Comparison of ENCODE assay signal across 14 cellular contexts in the genomic region with DNA sequence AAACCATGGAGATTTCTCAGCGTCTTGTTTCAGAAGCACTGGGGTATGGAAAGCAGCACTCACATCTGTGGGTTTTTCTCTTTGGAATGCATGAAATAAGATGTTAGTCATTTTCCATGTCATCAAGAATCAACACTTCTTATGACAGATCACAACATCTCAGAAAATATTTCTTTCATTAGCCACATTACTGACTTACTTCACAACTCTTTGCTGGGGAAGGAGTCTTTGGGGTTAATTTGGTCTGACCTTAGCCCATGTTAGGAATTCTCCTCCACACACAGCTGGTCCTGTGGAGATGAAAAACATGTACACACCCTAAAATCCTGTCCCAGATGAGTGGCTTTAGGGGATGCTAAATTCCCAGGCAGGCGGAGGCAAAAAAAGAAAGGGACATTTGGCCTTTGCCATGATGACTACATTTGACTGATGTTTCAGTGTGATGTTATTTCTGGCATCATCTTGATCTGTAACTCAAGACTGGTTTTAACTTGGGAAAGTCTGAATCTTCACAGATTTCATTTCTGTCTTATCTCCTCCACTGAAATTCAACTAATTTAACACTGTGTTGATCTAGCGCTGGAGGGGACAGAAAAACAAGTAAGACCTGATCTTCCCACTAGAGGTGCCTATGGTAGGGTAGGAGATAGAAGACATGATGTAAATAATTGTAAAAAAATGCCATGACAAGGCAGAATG.
DNase-seq lines count a peak whose midpoint lies in the region; ATAC-seq and TF ChIP-seq lines count a peak whose summit lies in the region.
"Had no signal": no experiment of that assay in that cellular context is flagged by ENCODE, and none has a peak within 500 bp of the region (broad histone marks: within the 10 kb centered on the region; RNA-seq: fewer than 3 reads in every experiment).

No MANE protein-coding gene starts in this region.

- TF ChIP-seq CTCF in foreskin fibroblast (IDR thresholded peaks at IDR 0.05; ENCODE audit: low read depth, low read length) = no peak
- TF ChIP-seq CTCF in Caco-2 (IDR thresholded peaks at IDR 0.05; ENCODE audit: insufficient read depth in 1 of 2, low read depth in 1 of 2, low read length in 1 of 2, severe bottlenecking in 1 of 2, unreplicated experiment in 1 of 2) = no peak

- H3K27me3 ChIP-seq in adipocyte (replicated peaks; ENCODE audit: control insufficient read depth, insufficient read depth, low read length) (no peaks in the 10 kb centered on the region), Caco-2 (replicated peaks; ENCODE audit: control insufficient read depth, insufficient read depth, low read length) (no peaks in the 10 kb centered on the region; the same call in 1 of the 2 replicates)

- H3K36me3 ChIP-seq in adipocyte (ENCODE audit: control insufficient read depth, insufficient read depth, low read length, severe bottlenecking) (no peaks in the 10 kb centered on the region), Caco-2 (ENCODE audit: control insufficient read depth, insufficient read depth, low read length) (no peaks in the 10 kb centered on the region)

- ATAC-seq in sciatic nerve (peak; percentile 54), HG02981 (IDR thresholded peaks at IDR 0.05; ENCODE audit: unreplicated experiment) (no peak)
- ATAC-seq: esophagus mucosa; stimulated activated naive CD8-positive, alpha-beta T cell treated with anti-CD3 and anti-CD28 coated beads, Interleukin-15, amount 100 ng/mL, for 72 hours had no signal

- H3K9me3 ChIP-seq in adipocyte (ENCODE audit: control insufficient read depth, low read length) (no peaks in the 10 kb centered on the region), Caco-2 (no peaks in the 10 kb centered on the region)

- no peaks in the 10 kb centered on the region for H3K36me3 Mint-ChIP-seq in Caco-2 (ENCODE audit: insufficient read depth, unreplicated experiment)

- BruUV-seq in Caco-2 (replicated peaks; lab: Mats Ljungman, UMichigan) = no TSS peak

- peaks cover 8% of the 10 kb centered on the region for H3K27me3 Mint-ChIP-seq in Caco-2 (ENCODE audit: insufficient read depth, unreplicated experiment)
- H3K27me3 Mint-ChIP-seq: activated CD4-positive, alpha-beta T cell treated with anti-CD3 and anti-CD28 coated beads, Interleukin-2, amount 10 ng/mL, durations not matched to agents 7 days and 5 days; stimulated activated naive CD8-positive, alpha-beta T cell treated with anti-CD3 and anti-CD28 coated beads, Interleukin-15, amount 100 ng/mL, for 72 hours had no signal

- no peak overlapping the region for H3K4me3 Mint-ChIP-seq in Caco-2 (ENCODE audit: unreplicated experiment)
- H3K4me3 Mint-ChIP-seq: activated CD4-positive, alpha-beta T cell treated with anti-CD3 and anti-CD28 coated beads, Interleukin-2, amount 10 ng/mL, durations not matched to agents 7 days and 5 days; stimulated activated naive CD8-positive, alpha-beta T cell treated with anti-CD3 and anti-CD28 coated beads, Interleukin-15, amount 100 ng/mL, for 72 hours had no signal

- POLR2A ChIA-PET in Caco-2 (lab: Charles Lee) = no interaction called here

- intact Hi-C loops in sciatic nerve (cut with DNase I) = no loop called here
- intact Hi-C loops in Caco-2 (cut with micrococcal nuclease; ENCODE audit: unreplicated experiment) = loop anchor here (5.0 kb wide), 1 partner anchor 142 kb away; no protein-coding TSS in a partner anchor

- peak overlapping the region; percentile 10 for H3K4me3 ChIP-seq in adipocyte (ENCODE audit: low read length)
- H3K4me3 ChIP-seq in foreskin fibroblast (ENCODE audit: low read depth in 1 of 2, low read length in 2 of 2) = no peak overlapping the region
- no peak overlapping the region for H3K4me3 ChIP-seq in Caco-2 (ENCODE audit: low read depth, low read length)

- no peaks in the 10 kb centered on the region for H3K4me1 Mint-ChIP-seq in Caco-2 (ENCODE audit: low read depth, unreplicated experiment)
- H3K4me1 Mint-ChIP-seq: activated CD4-positive, alpha-beta T cell treated with anti-CD3 and anti-CD28 coated beads, Interleukin-2, amount 10 ng/mL, durations not matched to agents 7 days and 5 days; stimulated activated naive CD8-positive, alpha-beta T cell treated with anti-CD3 and anti-CD28 coated beads, Interleukin-15, amount 100 ng/mL, for 72 hours had no signal

- peaks cover 12% of the 10 kb centered on the region for H3K9me3 Mint-ChIP-seq in Caco-2 (ENCODE audit: unreplicated experiment)

- H3K27ac Mint-ChIP-seq in Caco-2 (ENCODE audit: unreplicated experiment) = no peak overlapping the region
- H3K27ac Mint-ChIP-seq: activated CD4-positive, alpha-beta T cell treated with anti-CD3 and anti-CD28 coated beads, Interleukin-2, amount 10 ng/mL, durations not matched to agents 7 days and 5 days had no signal

- H3K9ac ChIP-seq in adipocyte (ENCODE audit: low read length) = peak overlapping the region; percentile 39

- CTCF ChIA-PET in Caco-2 (lab: Charles Lee) = no interaction called here

- peaks cover 17% of the 10 kb centered on the region for H3K4me1 ChIP-seq in adipocyte (ENCODE audit: control insufficient read depth, insufficient read depth, low read length)
- no peaks in the 10 kb centered on the region for H3K4me1 ChIP-seq in Caco-2

- DNase-seq in ELR (ENCODE audit: low read depth) (peak; percentile 90), adipocyte (ENCODE audit: low read depth) (peak; percentile 77), foreskin fibroblast (peak; percentile 88 to 93), sciatic nerve (ENCODE audit: low spot score) (no peak), SKM-1 (lab: John Stamatoyannopoulos, UW; ENCODE audit: unreplicated experiment) (no peak), T-helper 9 cell (no peak), Caco-2 (no peak)
- DNase-seq: activated CD4-positive, alpha-beta T cell treated with anti-CD3 and anti-CD28 coated beads, Interleukin-2, amount 10 ng/mL, durations not matched to agents 7 days and 5 days; activated naive CD4-positive, alpha-beta T cell treated with anti-CD3 and anti-CD28 coated beads, Interleukin-2, amount 50 U/mL, for 16 hours; Calu3; SIG-M5; stimulated activated naive CD8-positive, alpha-beta T cell treated with anti-CD3 and anti-CD28 coated beads, Interleukin-15, amount 100 ng/mL, for 72 hours had no signal

Comparison
In these comparisons a context has a peak if more than half of its experiments do, and no peak if none do; other contexts are left out.
1. DNase-seq: peak in ELR (single experiment), adipocyte (single experiment) and foreskin fibroblast (2 of 2); none in sciatic nerve (single experiment), SKM-1 (single experiment), T-helper 9 cell (single experiment) and Caco-2 (0 of 2).